2 cellular contexts compared by ENCODE assay signal in the genomic region with DNA sequence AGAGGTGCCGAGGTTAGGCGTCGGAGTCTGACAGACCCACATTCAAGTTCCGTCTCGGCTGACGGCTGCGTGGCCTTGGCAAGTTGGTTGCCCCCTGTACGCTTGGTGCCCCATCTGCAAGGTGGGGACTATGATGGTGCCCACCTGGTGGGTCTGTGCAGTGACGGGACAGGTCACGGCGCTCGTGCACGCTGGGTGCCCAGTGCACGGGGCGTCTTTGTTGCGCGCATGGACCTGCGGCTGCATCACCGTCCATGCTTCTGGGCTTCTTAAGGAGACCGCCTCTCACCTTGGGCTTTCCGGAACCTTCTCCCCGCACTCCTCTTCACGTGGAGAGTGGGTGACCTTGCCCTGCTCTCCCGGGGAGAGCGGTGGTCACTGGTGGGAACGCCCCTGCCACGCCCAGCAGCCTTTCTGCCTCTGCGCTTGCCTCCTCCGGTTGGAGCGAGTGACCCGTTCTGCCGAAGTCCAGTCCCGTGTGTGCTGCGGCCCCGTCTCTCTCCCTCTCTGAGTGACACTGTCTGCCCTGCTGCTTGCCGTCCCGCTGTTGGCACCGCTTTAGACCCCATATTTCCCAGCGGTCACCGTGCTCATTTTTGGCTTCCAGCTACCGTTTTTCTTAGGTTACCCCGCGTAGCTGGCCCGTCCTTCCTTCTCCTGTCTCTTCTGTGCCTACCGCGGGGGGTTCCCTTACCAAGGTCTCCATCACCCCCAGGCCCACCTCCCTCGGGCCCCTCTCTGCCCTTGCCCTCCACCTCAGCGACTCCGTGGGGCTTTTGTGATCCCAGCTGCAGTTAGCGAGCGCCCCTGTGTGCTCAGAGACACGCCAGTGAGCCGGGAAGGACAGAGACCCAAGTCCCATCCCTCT.
TF ChIP-seq lines count a peak whose summit lies in the region.

No MANE protein-coding gene starts in this region.

TF ChIP-seq in WTC11, 78 proteins besides CTCF, POLR2A, EP300 and RAD21:
- TF ChIP-seq CREB1 (CRISPR knock-in tag; IDR thresholded peaks at IDR 0.05) = no peak
- TF ChIP-seq, protein P1, sequence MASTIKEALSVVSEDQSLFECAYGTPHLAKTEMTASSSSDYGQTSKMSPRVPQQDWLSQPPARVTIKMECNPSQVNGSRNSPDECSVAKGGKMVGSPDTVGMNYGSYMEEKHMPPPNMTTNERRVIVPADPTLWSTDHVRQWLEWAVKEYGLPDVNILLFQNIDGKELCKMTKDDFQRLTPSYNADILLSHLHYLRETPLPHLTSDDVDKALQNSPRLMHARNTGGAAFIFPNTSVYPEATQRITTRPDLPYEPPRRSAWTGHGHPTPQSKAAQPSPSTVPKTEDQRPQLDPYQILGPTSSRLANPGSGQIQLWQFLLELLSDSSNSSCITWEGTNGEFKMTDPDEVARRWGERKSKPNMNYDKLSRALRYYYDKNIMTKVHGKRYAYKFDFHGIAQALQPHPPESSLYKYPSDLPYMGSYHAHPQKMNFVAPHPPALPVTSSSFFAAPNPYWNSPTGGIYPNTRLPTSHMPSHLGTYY (CRISPR knock-in tag; IDR thresholded peaks at IDR 0.05) = no peak
- no peak for TF ChIP-seq ZNF263 (CRISPR knock-in tag; IDR thresholded peaks at IDR 0.05; ENCODE audit: low read depth)
- no peak for TF ChIP-seq FOXP1 (CRISPR knock-in tag; IDR thresholded peaks at IDR 0.05; ENCODE audit: borderline replicate concordance)
- TF ChIP-seq ZNF396 (CRISPR knock-in tag; IDR thresholded peaks at IDR 0.05; ENCODE audit: borderline replicate concordance) = no peak
- TF ChIP-seq NFATC4 (CRISPR knock-in tag; IDR thresholded peaks at IDR 0.05) = no peak
- TF ChIP-seq MYBL2 (CRISPR knock-in tag; IDR thresholded peaks at IDR 0.05) = no peak
- TF ChIP-seq ETV6 (CRISPR knock-in tag; IDR thresholded peaks at IDR 0.05) = no peak
- TF ChIP-seq NR2C2 (CRISPR knock-in tag; IDR thresholded peaks at IDR 0.05) = no peak

TF ChIP-seq in HepG2, 621 proteins besides CTCF, POLR2A, EP300 and RAD21:
- TF ChIP-seq SOX6 (IDR thresholded peaks at IDR 0.05) = no peak
- TF ChIP-seq SOX6 (CRISPR knock-in tag; IDR thresholded peaks at IDR 0.05) = no peak
- no peak for TF ChIP-seq SMAD1 (CRISPR knock-in tag; IDR thresholded peaks at IDR 0.05; ENCODE audit: borderline replicate concordance, low read depth)
- 0 out of 2 replicates have a peak, but pooled peaks have one; percentile 17 for TF ChIP-seq RBFOX2 (IDR thresholded peaks at IDR 0.05; ENCODE audit: low read depth, low read length)
- TF ChIP-seq RFX1 (IDR thresholded peaks at IDR 0.05) = no peak
- no peak for TF ChIP-seq KAT7 (CRISPR knock-in tag; IDR thresholded peaks at IDR 0.05; ENCODE audit: borderline replicate concordance)
- peak; percentile 45 for TF ChIP-seq RBM22 (optimal IDR thresholded peaks at IDR 0.05; ENCODE audit: low read length)
- TF ChIP-seq GABPA (IDR thresholded peaks at IDR 0.05; ENCODE audit: low read depth, low read length) = no peak
- TF ChIP-seq GABPA (CRISPR knock-in tag; IDR thresholded peaks at IDR 0.05; ENCODE audit: low read depth) = no peak
- TF ChIP-seq THAP11 (CRISPR knock-in tag; IDR thresholded peaks at IDR 0.05) = no peak
- 0 out of 2 replicates have a peak, but pooled peaks have one; percentile 9 for TF ChIP-seq ZNF768 (CRISPR knock-in tag; IDR thresholded peaks at IDR 0.05)
